In genomic region chr13:99495478-99496321, GRCh38 we compare ENCODE assay signal across 8 cellular contexts. TPM values are rescaled to one million over a fixed set of nuclear protein-coding genes. Genes with fewer than 3 reads are reported as not detected.
DNase-seq lines count a peak whose midpoint lies in the region; ATAC-seq and TF ChIP-seq lines count a peak whose summit lies in the region.

No MANE protein-coding gene starts in this region.

- peak; percentile 32 to 39 for ATAC-seq in activated naive CD4-positive, alpha-beta T cell treated with anti-CD3 and anti-CD28 coated beads, Interleukin-2, amount 50 U/mL, for 72 hours
- peak in 1 of 2 donors; percentile 33 for ATAC-seq in naive B cell (ENCODE audit: low read depth in 2 of 2)
- no peak for ATAC-seq in HG02885 (IDR thresholded peaks at IDR 0.05; ENCODE audit: poor library complexity, unreplicated experiment)

- TF ChIP-seq CTCF in HFFc6 (IDR thresholded peaks at IDR 0.05): no peak

- peaks cover 6% of the 10 kb centered on the region for H3K79me2 ChIP-seq in ACC112 (ENCODE audit: control insufficient read depth, insufficient read depth, low read length, unreplicated experiment)

- H3K4me3 Mint-ChIP-seq in HFFc6: peak overlapping the region; percentile 70
- peak overlapping the region; percentile 71 to 96 (median 88) for H3K4me3 Mint-ChIP-seq in naive B cell

- H3K4me3 ChIP-seq in ACC112 (ENCODE audit: low read depth, low read length): peak overlapping the region; percentile 70

- H3K27me3 Mint-ChIP-seq in HFFc6 (ENCODE audit: insufficient read depth) (peaks cover 8% of the 10 kb centered on the region), naive B cell (no peaks in the 10 kb centered on the region)

- H3K27me3 ChIP-seq in ACC112 (ENCODE audit: insufficient read depth, low read length): no peaks in the 10 kb centered on the region

- H2AFZ ChIP-seq in ACC112 (ENCODE audit: low read length, unreplicated experiment): peak overlapping the region; percentile 98

- H3K27ac Mint-ChIP-seq in HFFc6: no peak overlapping the region
- H3K27ac Mint-ChIP-seq in activated naive CD4-positive, alpha-beta T cell treated with anti-CD3 and anti-CD28 coated beads, Interleukin-2, amount 50 U/mL, for 72 hours: peak overlapping the region; percentile 94 to 99
- H3K27ac Mint-ChIP-seq in naive B cell: peak overlapping the region in 5 of 6 donors; percentile 88 to 97 (median 94)

- H3K27ac ChIP-seq in ACC112 (ENCODE audit: low read depth, low read length): peak overlapping the region; percentile 40

- H3K4me1 Mint-ChIP-seq in HFFc6 (ENCODE audit: low read depth): peaks cover 42% of the 10 kb centered on the region
- H3K4me1 Mint-ChIP-seq in naive B cell: peaks cover 35 to 55% (median 45%) of the 10 kb centered on the region in 3 donors

- H3K36me3 Mint-ChIP-seq in HFFc6 (ENCODE audit: low read depth): peaks cover 18% of the 10 kb centered on the region
- H3K36me3 Mint-ChIP-seq in activated naive CD4-positive, alpha-beta T cell treated with anti-CD3 and anti-CD28 coated beads, Interleukin-2, amount 50 U/mL, for 72 hours: peaks cover 16 to 46% of the 10 kb centered on the region in 2 donors
- peaks cover 0 to 5% of the 10 kb centered on the region in 2 donors for H3K36me3 Mint-ChIP-seq in naive B cell

- peaks cover 7% of the 10 kb centered on the region for H3K4me1 ChIP-seq in ACC112 (ENCODE audit: control insufficient read depth, insufficient read depth, low read length, unreplicated experiment)

- DNase-seq in HFFc6 (no peak), naive B cell (no peak), cerebellar cortex (ENCODE audit: low spot score) (no peak), Ammon's horn (ENCODE audit: low spot score) (no peak), inferior parietal cortex (ENCODE audit: extremely low spot score) (no peak)
- DNase-seq in activated naive CD4-positive, alpha-beta T cell treated with anti-CD3 and anti-CD28 coated beads, Interleukin-2, amount 50 U/mL, for 72 hours (ENCODE audit: low spot score in 2 of 2): no peak

- peaks cover 6% of the 10 kb centered on the region; the same call in 1 of the 2 replicates for H3K9me3 Mint-ChIP-seq in HFFc6
- peaks cover 0 to 8% of the 10 kb centered on the region in 2 donors for H3K9me3 Mint-ChIP-seq in activated naive CD4-positive, alpha-beta T cell treated with anti-CD3 and anti-CD28 coated beads, Interleukin-2, amount 50 U/mL, for 72 hours
- H3K9me3 Mint-ChIP-seq in naive B cell: peaks cover 0 to 6% (median 0%) of the 10 kb centered on the region in 7 donors

- H3K36me3 ChIP-seq in ACC112 (ENCODE audit: insufficient read depth, low read length): no peaks in the 10 kb centered on the region

RNA-seq across cellular contexts. Expression of gene TM9SF2, which starts 5.6 kb away (rescaled TPM):
- total RNA-seq in HFFc6 (2021; fragmentation: NEBNext Ultra II Directional; extraction: Animal tissue kit (Norgen Biotek cat#: 25700)): 100 to 1,000 TPM; 101 to 127 (median 122) TPM
- 10 to 100 TPM; 44.0 to 49.0 TPM for total RNA-seq in activated naive CD4-positive, alpha-beta T cell treated with anti-CD3 and anti-CD28 coated beads, Interleukin-2, amount 50 U/mL, for 72 hours
- polyA plus RNA-seq in naive B cell (ENCODE audit: low read depth in 6 of 6): 100 to 1,000 TPM in 1 of 6 donors, 10 to 100 TPM in 5; 60.7 to 140 (median 67.0) TPM
